ENCODE assay signal across 21 cellular contexts in the genomic region with DNA sequence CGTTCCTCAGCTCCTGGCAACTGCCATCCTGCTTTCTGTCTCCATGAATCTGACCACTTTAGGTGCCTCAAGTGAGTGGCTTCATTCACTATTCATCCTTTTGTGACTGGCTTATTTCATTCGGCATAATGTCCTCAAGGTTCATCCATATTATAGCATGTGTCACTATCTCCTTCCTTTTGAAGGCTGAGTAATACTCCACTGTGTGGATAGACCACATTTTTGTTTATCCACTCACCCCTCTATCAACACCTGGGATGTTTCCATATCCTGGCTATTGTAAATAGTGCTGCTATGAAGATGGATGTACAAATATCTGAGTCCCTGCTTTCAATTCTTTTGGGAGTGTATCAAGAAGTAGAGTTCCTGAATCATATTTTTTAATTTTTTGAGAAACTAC.
DNase-seq lines count a peak whose midpoint lies in the region; ATAC-seq and TF ChIP-seq lines count a peak whose summit lies in the region.
"Had no signal": no experiment of that assay in that cellular context is flagged by ENCODE, and none has a peak within 500 bp of the region (broad histone marks: within the 10 kb centered on the region; RNA-seq: fewer than 3 reads in every experiment).

No MANE protein-coding gene starts in this region.

- no peaks in the 10 kb centered on the region for H3K36me3 ChIP-seq in HEK293 (ENCODE audit: control insufficient read depth in 2 of 2, insufficient read depth in 1 of 2, low read length in 2 of 2)
- H3K36me3 ChIP-seq in RWPE2 (ENCODE audit: low read depth): no peaks in the 10 kb centered on the region
- H3K36me3 ChIP-seq: BLaER1 treated with 17β-estradiol and CSF1 and Interleukin-3, amounts not matched to agents 10 nM and 100 nM had no signal

- no peak overlapping the region for H3K27ac ChIP-seq in HEK293 (ENCODE audit: extremely low read depth, low read depth, low read length)
- H3K27ac ChIP-seq in RWPE2 (ENCODE audit: poor library complexity, severe bottlenecking): no peak overlapping the region
- H3K27ac ChIP-seq: 22Rv1; BLaER1 treated with 17β-estradiol and CSF1 and Interleukin-3, amounts not matched to agents 10 nM and 100 nM; C4-2B had no signal

- H3K9me3 ChIP-seq in HEK293 (ENCODE audit: control insufficient read depth, insufficient read depth, low read depth, low read length): no peaks in the 10 kb centered on the region
- no peaks in the 10 kb centered on the region for H3K9me3 ChIP-seq in RWPE2 (ENCODE audit: severe bottlenecking)
- H3K9me3 ChIP-seq: Caco-2 had no signal

- CTCF ChIA-PET in HEK293 (lab: Yijun Ruan, JAX): no interaction called here

- POLR2A ChIA-PET in HEK293 (lab: Yijun Ruan, JAX): no interaction called here

- H3K27me3 ChIP-seq in RWPE2 (ENCODE audit: insufficient read depth, poor library complexity, severe bottlenecking): no peaks in the 10 kb centered on the region
- H3K27me3 ChIP-seq: BLaER1 treated with 17β-estradiol and CSF1 and Interleukin-3, amounts not matched to agents 10 nM and 100 nM had no signal

- H3K4me1 ChIP-seq in HEK293 (ENCODE audit: control insufficient read depth, insufficient read depth, low read length) (no peaks in the 10 kb centered on the region), RWPE2 (ENCODE audit: insufficient read depth, poor library complexity, severe bottlenecking) (no peaks in the 10 kb centered on the region)
- H3K4me1 ChIP-seq: Caco-2 had no signal

- TF ChIP-seq CTCF in HEK293 (tag by site-specific recombination; IDR thresholded peaks at IDR 0.05) (no peak), RWPE2 (IDR thresholded peaks at IDR 0.05; ENCODE audit: poor library complexity, severe bottlenecking) (no peak)

- H3K4me3 ChIP-seq in HEK293 (ENCODE audit: low read depth, low read length) (no peak overlapping the region), RWPE2 (ENCODE audit: severe bottlenecking) (no peak overlapping the region)
- H3K4me3 ChIP-seq: A549; BLaER1 treated with 17β-estradiol and CSF1 and Interleukin-3, amounts not matched to agents 10 nM and 100 nM; GM12878 had no signal

- ATAC-seq in RWPE2 (ENCODE audit: low read depth): no peak
- ATAC-seq in esophagus mucosa: peak; percentile 53
- ATAC-seq in Right ventricle myocardium inferior: no peak
- ATAC-seq in GM19452 (IDR thresholded peaks at IDR 0.05; ENCODE audit: unreplicated experiment): no peak
- ATAC-seq: CD8-positive, alpha-beta T cell; GM12878 had no signal

- peak; percentile 3 for DNase-seq in RWPE2 (ENCODE audit: low spot score)
- no peak for DNase-seq in Right ventricle myocardium inferior (ENCODE audit: missing footprints)
- no peak for DNase-seq in RKO (ENCODE audit: low spot score)
- DNase-seq: AML-193; Caco-2; Calu3; CD4-positive, alpha-beta T cell; CD8-positive, alpha-beta T cell; DMS53; DMS79; DND-41; EL; GDM1 had no signal

- intact Hi-C loops in Right ventricle myocardium inferior (cut with DNase I): no loop called here

TF ChIP-seq in HEK293, 187 proteins besides CTCF, POLR2A, EP300 and RAD21:
- no peak for TF ChIP-seq OVOL3 (tag by site-specific recombination; IDR thresholded peaks at IDR 0.05)
- no peak for TF ChIP-seq ZFP3 (tag by site-specific recombination; IDR thresholded peaks at IDR 0.05; ENCODE audit: low read depth)
- no peak for TF ChIP-seq ZNF311 (tag by site-specific recombination; IDR thresholded peaks at IDR 0.05; ENCODE audit: borderline replicate concordance)
- TF ChIP-seq, protein P1, sequence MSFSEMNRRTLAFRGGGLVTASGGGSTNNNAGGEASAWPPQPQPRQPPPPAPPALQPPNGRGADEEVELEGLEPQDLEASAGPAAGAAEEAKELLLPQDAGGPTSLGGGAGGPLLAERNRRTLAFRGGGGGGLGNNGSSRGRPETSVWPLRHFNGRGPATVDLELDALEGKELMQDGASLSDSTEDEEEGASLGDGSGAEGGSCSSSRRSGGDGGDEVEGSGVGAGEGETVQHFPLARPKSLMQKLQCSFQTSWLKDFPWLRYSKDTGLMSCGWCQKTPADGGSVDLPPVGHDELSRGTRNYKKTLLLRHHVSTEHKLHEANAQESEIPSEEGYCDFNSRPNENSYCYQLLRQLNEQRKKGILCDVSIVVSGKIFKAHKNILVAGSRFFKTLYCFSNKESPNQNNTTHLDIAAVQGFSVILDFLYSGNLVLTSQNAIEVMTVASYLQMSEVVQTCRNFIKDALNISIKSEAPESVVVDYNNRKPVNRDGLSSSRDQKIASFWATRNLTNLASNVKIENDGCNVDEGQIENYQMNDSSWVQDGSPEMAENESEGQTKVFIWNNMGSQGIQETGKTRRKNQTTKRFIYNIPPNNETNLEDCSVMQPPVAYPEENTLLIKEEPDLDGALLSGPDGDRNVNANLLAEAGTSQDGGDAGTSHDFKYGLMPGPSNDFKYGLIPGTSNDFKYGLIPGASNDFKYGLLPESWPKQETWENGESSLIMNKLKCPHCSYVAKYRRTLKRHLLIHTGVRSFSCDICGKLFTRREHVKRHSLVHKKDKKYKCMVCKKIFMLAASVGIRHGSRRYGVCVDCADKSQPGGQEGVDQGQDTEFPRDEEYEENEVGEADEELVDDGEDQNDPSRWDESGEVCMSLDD (tag by site-specific recombination; IDR thresholded peaks at IDR 0.05): no peak
- peak; percentile 63; the same call in 1 of the 2 replicates for TF ChIP-seq ZNF146 (tag by site-specific recombination; IDR thresholded peaks at IDR 0.05)
- no peak for TF ChIP-seq ZEB2 (tag by site-specific recombination; IDR thresholded peaks at IDR 0.05)
TF ChIP-seq in HEK293: peak in this region for 1.
